ENCODE assay signal across 14 cellular contexts in genomic region chr17:27586203-27586701, GRCh38. TPM values are rescaled to one million over a fixed set of nuclear protein-coding genes. Genes with fewer than 3 reads are reported as not detected.
A peak's percentile ranks its signal among the peaks of the same experiment; 100 is the strongest.
DNase-seq lines count a peak whose midpoint lies in the region; ATAC-seq and TF ChIP-seq lines count a peak whose summit lies in the region.
"Had no signal": no experiment of that assay in that cellular context is flagged by ENCODE, and none has a peak within 500 bp of the region (broad histone marks: within the 10 kb centered on the region; RNA-seq: fewer than 3 reads in every experiment).

No MANE protein-coding gene starts in this region.

- H3K4me2 ChIP-seq in hepatocyte: no peak overlapping the region

- peak in 1 of 2 donors; percentile 35 for DNase-seq in cardiac muscle cell (ENCODE audit: low read depth in 1 of 2, low spot score in 1 of 2)
- no peak for DNase-seq in right atrium auricular region (ENCODE audit: low spot score)
- DNase-seq in hepatocyte (ENCODE audit: low spot score): peak; percentile 66
- no peak for DNase-seq in retina
- DNase-seq in NCI-H2227 (lab: John Stamatoyannopoulos, UW; ENCODE audit: unreplicated experiment): no peak
- DNase-seq: mesendoderm; MV-4-11; NCI-H2227 treated with DMSO at 0.1 percent for 48 hours; nucleus accumbens; stimulated activated CD4-positive, alpha-beta T cell treated with anti-CD3 and anti-CD28 coated beads, Interleukin-12 subunit alpha, Interleukin-12 subunit beta, amount 100 ng/mL, for 4 hours had no signal

- no peak overlapping the region for H3K4me3 Mint-ChIP-seq in brain

- peaks cover 13% of the 10 kb centered on the region for H3K4me1 Mint-ChIP-seq in brain

- H3K27ac Mint-ChIP-seq in brain: peak overlapping the region in 3 of 5 experiments; percentile 61 to 64 (median 63)

- no peaks in the 10 kb centered on the region for H3K27me3 Mint-ChIP-seq in brain

- no peaks in the 10 kb centered on the region for H3K79me2 ChIP-seq in hepatocyte

- H3K27ac ChIP-seq in cardiac muscle cell (peak overlapping the region; percentile 43), right atrium auricular region (no peak overlapping the region), hepatocyte (peak overlapping the region; percentile 88)

- no peaks in the 10 kb centered on the region for H3K9me2 ChIP-seq in hepatocyte (replicated peaks; ENCODE audit: insufficient read depth)

- H3K27me3 ChIP-seq in cardiac muscle cell (no peaks in the 10 kb centered on the region), right atrium auricular region (no peaks in the 10 kb centered on the region), hepatocyte (no peaks in the 10 kb centered on the region)

- H2AFZ ChIP-seq in hepatocyte: no peak overlapping the region

- peaks cover 45% of the 10 kb centered on the region for H3K36me3 Mint-ChIP-seq in brain

- ATAC-seq in GM18519 (IDR thresholded peaks at IDR 0.05; ENCODE audit: low FRiP score, unreplicated experiment) (no peak), GM19452 (IDR thresholded peaks at IDR 0.05; ENCODE audit: unreplicated experiment) (no peak)
- ATAC-seq: activated naive CD4-positive, alpha-beta T cell treated with anti-CD3 and anti-CD28 coated beads, Interleukin-2, amount 50 U/mL, for 72 hours had no signal

- H3K9me3 ChIP-seq in cardiac muscle cell (ENCODE audit: low read depth) (no peaks in the 10 kb centered on the region), right atrium auricular region (no peaks in the 10 kb centered on the region), hepatocyte (ENCODE audit: low read depth) (no peaks in the 10 kb centered on the region)

- no peaks in the 10 kb centered on the region for H3K36me3 ChIP-seq in cardiac muscle cell
- peaks cover 9% of the 10 kb centered on the region for H3K36me3 ChIP-seq in right atrium auricular region
- no peaks in the 10 kb centered on the region for H3K36me3 ChIP-seq in hepatocyte (replicated peaks; ENCODE audit: insufficient read depth, low read depth)

- H3K9me3 Mint-ChIP-seq in brain: no peaks in the 10 kb centered on the region
- H3K9me3 Mint-ChIP-seq: activated naive CD4-positive, alpha-beta T cell treated with anti-CD3 and anti-CD28 coated beads, Interleukin-2, amount 50 U/mL, for 72 hours had no signal

- H3K4me3 ChIP-seq in cardiac muscle cell: no peak overlapping the region
- H3K4me3 ChIP-seq in right atrium auricular region: no peak overlapping the region
- no peak overlapping the region for H3K4me3 ChIP-seq in hepatocyte

- H3K4me1 ChIP-seq in cardiac muscle cell (ENCODE audit: low read depth) (peaks cover 8% of the 10 kb centered on the region), right atrium auricular region (no peaks in the 10 kb centered on the region), hepatocyte (ENCODE audit: insufficient read depth) (peaks cover 10% of the 10 kb centered on the region)

- no peaks in the 10 kb centered on the region for H4K20me1 ChIP-seq in hepatocyte (ENCODE audit: insufficient read depth, poor library complexity, severe bottlenecking)

- TF ChIP-seq CTCF in cardiac muscle cell (IDR thresholded peaks at IDR 0.05; ENCODE audit: low read depth, low read length): no peak
- no peak for TF ChIP-seq CTCF in right atrium auricular region (IDR thresholded peaks at IDR 0.05)
- no peak for TF ChIP-seq CTCF in brain (conservative IDR thresholded peaks at IDR 0.05)
- no peak for TF ChIP-seq CTCF in hepatocyte (IDR thresholded peaks at IDR 0.05; ENCODE audit: poor library complexity)

- WGBS in hepatocyte (ENCODE audit: low lambda C conversion rate, missing lambda C conversion rate): 37% methylated on average over 8 of the region's 8 CpGs

RNA-seq across cellular contexts. Expression of gene LGALS9, which starts 44.7 kb away (rescaled TPM):
- total RNA-seq in cardiac muscle cell: 0.63 and 1.3 TPM in 2 replicates
- polyA plus RNA-seq in cardiac muscle cell: 0.46 and 0.90 TPM in 2 replicates
- 10 to 100 TPM in 1 of 2 donors, 1 to 10 TPM in 1; 9.7 to 27.4 TPM for total RNA-seq in right atrium auricular region
- 17.5 TPM for polyA plus RNA-seq in brain (ENCODE audit: insufficient read depth, low read depth, low replicate concordance)
- 4.3 and 14.1 TPM in 2 replicates for total RNA-seq in hepatocyte
- polyA plus RNA-seq in hepatocyte: 3.1 and 9.9 TPM in 2 replicates

Comparison
In these comparisons a context has a peak if more than half of its experiments do, and no peak if none do; other contexts are left out.
1. H3K27ac ChIP-seq: peak in cardiac muscle cell (single experiment) and hepatocyte (single experiment); none in right atrium auricular region (0 of 2).